ENCODE assay signal across 31 cellular contexts in genomic region chr6:53625315-53625714, GRCh38.
"Had no signal": no experiment of that assay in that cellular context is flagged by ENCODE, and none has a peak within 500 bp of the region (broad histone marks: within the 10 kb centered on the region; RNA-seq: fewer than 3 reads in every experiment).

No MANE protein-coding gene starts in this region.

- H3K4me1 ChIP-seq: neural progenitor cell, parathyroid adenoma, psoas muscle, spleen, testis had no signal

- H3K27ac ChIP-seq: neural progenitor cell, ovary, parathyroid adenoma, psoas muscle, skin epidermis, suprapubic skin, testis, tibial artery, transverse colon, upper lobe of right lung, uterus had no signal

- H3K27me3 ChIP-seq: neural progenitor cell, ovary, spleen, suprapubic skin, testis, tibial artery, transverse colon, uterus had no signal

- H3K4me2 ChIP-seq: neural progenitor cell, smooth muscle cell had no signal

- H3K9me3 Mint-ChIP-seq: natural killer cell; nephron; neural progenitor cell; stimulated activated memory B cell treated with anti-CD40 and anti-IgM and Interleukin-4, amounts not matched to agents 10 μg/mL and 1 μg/mL and 100 μg/mL, for 72 hours; stimulated activated naive CD8-positive, alpha-beta T cell treated with anti-CD3 and anti-CD28 coated beads, Interleukin-15, amount 100 ng/mL, for 72 hours; type B pancreatic cell had no signal

- H3K4me3 ChIP-seq: neural progenitor cell, ovary, psoas muscle, skin epidermis, smooth muscle cell, spleen, suprapubic skin, testis, tibial artery, transverse colon, upper lobe of right lung, uterus had no signal

- H3K9me3 ChIP-seq: ovary, psoas muscle, spleen, suprapubic skin, testis, tibial artery, transverse colon, upper lobe of right lung, uterus had no signal

- H3K36me3 ChIP-seq: neural progenitor cell, ovary, spleen, suprapubic skin, tibial artery, transverse colon, upper lobe of right lung, uterus had no signal

- H3K4me3 Mint-ChIP-seq: natural killer cell; nephron; neural progenitor cell; stimulated activated memory B cell treated with anti-CD40 and anti-IgM and Interleukin-4, amounts not matched to agents 10 μg/mL and 1 μg/mL and 100 μg/mL, for 72 hours; stimulated activated naive CD8-positive, alpha-beta T cell treated with anti-CD3 and anti-CD28 coated beads, Interleukin-15, amount 100 ng/mL, for 72 hours; type B pancreatic cell had no signal

- DNase-seq: natural killer cell; occipital lobe; ovary; posterior cingulate gyrus; psoas muscle; right cardiac atrium; spleen; stimulated activated CD4-positive, alpha-beta T cell treated with anti-CD3 and anti-CD28 coated beads, Interleukin-12 subunit alpha, Interleukin-12 subunit beta, amount 100 ng/mL, for 4 hours; stimulated activated CD4-positive, alpha-beta T cell treated with anti-CD3 and anti-CD28 coated beads, Interleukin-1b, Interleukin-23, amount 100 ng/mL, for 48 hours; stimulated activated CD4-positive, alpha-beta T cell treated with anti-CD3 and anti-CD28 coated beads, Interleukin-4, amount 100 ng/mL, for 1 hour; stimulated activated CD4-positive, alpha-beta T cell treated with anti-CD3 and anti-CD28 coated beads, Interleukin-4, amount 100 ng/mL, for 4 hours; stimulated activated CD8-positive, alpha-beta memory T cell treated with anti-CD3 and anti-CD28 coated beads, Interleukin-4, amount 100 ng/mL, for 48 hours; stimulated activated naive CD4-positive, alpha-beta T cell; stimulated activated naive CD8-positive, alpha-beta T cell treated with anti-CD3 and anti-CD28 coated beads, Interleukin-15, amount 100 ng/mL, for 72 hours; stimulated activated naive CD8-positive, alpha-beta T cell treated with anti-CD3 and anti-CD28 coated beads, Interleukin-15, Interleukin-2, amounts not matched to agents 100 U/mL and 50 U/mL, for 24 hours; substantia nigra; testis; tibial artery; transverse colon; upper lobe of right lung; uterus had no signal

- H3K27ac Mint-ChIP-seq: natural killer cell; nephron; neural progenitor cell; progenitor cell of endocrine pancreas; stimulated activated memory B cell treated with anti-CD40 and anti-IgM and Interleukin-4, amounts not matched to agents 10 μg/mL and 1 μg/mL and 100 μg/mL, for 72 hours; stimulated activated naive CD8-positive, alpha-beta T cell treated with anti-CD3 and anti-CD28 coated beads, Interleukin-15, amount 100 ng/mL, for 72 hours; type B pancreatic cell had no signal

- H3K36me3 Mint-ChIP-seq: natural killer cell; neural progenitor cell; stimulated activated memory B cell treated with anti-CD40 and anti-IgM and Interleukin-4, amounts not matched to agents 10 μg/mL and 1 μg/mL and 100 μg/mL, for 72 hours; type B pancreatic cell had no signal

- ATAC-seq: natural killer cell; psoas muscle; right cardiac atrium; sciatic nerve; stimulated activated memory B cell treated with anti-CD40 and anti-IgM and Interleukin-4, amounts not matched to agents 10 μg/mL and 1 μg/mL and 100 μg/mL, for 72 hours; stimulated activated naive CD8-positive, alpha-beta T cell treated with anti-CD3 and anti-CD28 coated beads, Interleukin-15, amount 100 ng/mL, for 72 hours; stimulated activated naive CD8-positive, alpha-beta T cell treated with anti-CD3 and anti-CD28 coated beads, Interleukin-15, Interleukin-2, amounts not matched to agents 100 U/mL and 50 U/mL, for 24 hours had no signal

- H3K4me1 Mint-ChIP-seq: neural progenitor cell; stimulated activated naive CD8-positive, alpha-beta T cell treated with anti-CD3 and anti-CD28 coated beads, Interleukin-15, amount 100 ng/mL, for 72 hours had no signal

- H3K27me3 Mint-ChIP-seq: progenitor cell of endocrine pancreas; stimulated activated memory B cell treated with anti-CD40 and anti-IgM and Interleukin-4, amounts not matched to agents 10 μg/mL and 1 μg/mL and 100 μg/mL, for 72 hours; type B pancreatic cell had no signal
